8 cellular contexts compared by ENCODE assay signal in genomic region chr15:89243691-89244511, GRCh38. TPM values are rescaled to one million over a fixed set of nuclear protein-coding genes. Genes with fewer than 3 reads are reported as not detected.
DNase-seq lines count a peak whose midpoint lies in the region; ATAC-seq lines count a peak whose summit lies in the region.

Gene FANCI, plus strand, starts transcription at chr15:89243979. Its CDS starts 3,669 bp downstream, at chr15:89247648.

- peak; percentile 97 for ATAC-seq in GM18498 (IDR thresholded peaks at IDR 0.05; ENCODE audit: unreplicated experiment)
- peak; percentile 94 for ATAC-seq in HG02938 (IDR thresholded peaks at IDR 0.05; ENCODE audit: unreplicated experiment)
- peak; percentile 98 for ATAC-seq in T-helper 17 cell
- ATAC-seq in right cardiac atrium: peak; percentile 99
- peak; percentile 98 for ATAC-seq in aorta (ENCODE audit: low FRiP score)

- H3K27me3 Mint-ChIP-seq in T-helper 17 cell: peaks cover under 1% of the 10 kb centered on the region

- no peaks in the 10 kb centered on the region for H3K36me3 ChIP-seq in aorta (ENCODE audit: control insufficient read depth in 1 of 2, insufficient read depth in 2 of 2, low read length in 1 of 2)

- WGBS in right cardiac atrium: under 1% methylated on average over 66 of the region's 66 CpGs
- WGBS in aorta, 2 donors: 0% methylated on average over 60 to 66 of the region's 66 CpGs

- peaks cover 3% of the 10 kb centered on the region for H3K36me3 Mint-ChIP-seq in T-helper 17 cell (ENCODE audit: low read depth)

- H3K4me1 Mint-ChIP-seq in T-helper 17 cell: peaks cover 27% of the 10 kb centered on the region

- H3K27ac ChIP-seq in right cardiac atrium (ENCODE audit: low read length): no peak within 1 kb of the TSS
- H3K27ac ChIP-seq in aorta (ENCODE audit: low read depth in 1 of 2, low read length in 2 of 2): no peak within 1 kb of the TSS

- H3K27me3 ChIP-seq in right cardiac atrium (ENCODE audit: control insufficient read depth, insufficient read depth) (no peaks in the 10 kb centered on the region), aorta (ENCODE audit: control insufficient read depth in 1 of 2, insufficient read depth in 2 of 2, low read length in 1 of 2) (no peaks in the 10 kb centered on the region)

- peaks cover 2% of the 10 kb centered on the region for H3K4me1 ChIP-seq in right cardiac atrium (ENCODE audit: control insufficient read depth, insufficient read depth, low read length)
- H3K4me1 ChIP-seq in aorta (ENCODE audit: control insufficient read depth in 1 of 2, insufficient read depth in 2 of 2, low read length in 2 of 2): no peaks in the 10 kb centered on the region

- H3K27ac Mint-ChIP-seq in T-helper 17 cell: peak within 1 kb of the TSS; percentile 84

- H3K4me3 ChIP-seq in right cardiac atrium (ENCODE audit: low read length) (peak within 1 kb of the TSS; percentile 51), aorta (ENCODE audit: low read length in 2 of 2) (peak within 1 kb of the TSS; percentile 37 to 71)

- H3K9me3 ChIP-seq in T-helper 17 cell (ENCODE audit: control insufficient read depth, low read length, poor library complexity, severe bottlenecking): no peaks in the 10 kb centered on the region
- H3K9me3 ChIP-seq in right cardiac atrium (ENCODE audit: control insufficient read depth, low read length): no peaks in the 10 kb centered on the region
- H3K9me3 ChIP-seq in aorta (ENCODE audit: control insufficient read depth, low read length): no peaks in the 10 kb centered on the region

- peak; percentile 86 for DNase-seq in NCI-H1694 treated with DMSO at 0.1 percent for 48 hours (lab: John Stamatoyannopoulos, UW)
- peak; percentile 89 to 97 (median 91) for DNase-seq in T-helper 17 cell
- peak; percentile 46 to 96 (median 89) for DNase-seq in anterior cingulate cortex (lab: John Stamatoyannopoulos, UW)
- peak; percentile 96 to 98 (median 98) for DNase-seq in right cardiac atrium
- DNase-seq in putamen (ENCODE audit: low spot score): peak; percentile 92
- DNase-seq in aorta: peak; percentile 96 to 99

- peak within 1 kb of the TSS; percentile 97 for H3K4me3 Mint-ChIP-seq in T-helper 17 cell

- intact Hi-C loops in right cardiac atrium (cut with DNase I) (no loop called here), aorta (cut with DNase I) (loop anchor here in 1 of 2 donors (2.0 kb wide), 1 partner anchor 37 kb away; no protein-coding TSS in a partner anchor)

RNA-seq across cellular contexts. Expression of gene FANCI, which starts in this region (rescaled TPM):
- total RNA-seq in T-helper 17 cell (10 to 100 TPM; 12.5 to 15.2 TPM), right cardiac atrium (1 to 10 TPM; 3.2 to 4.6 (median 4.3) TPM), aorta (1 to 10 TPM; 6.2 to 9.1 TPM)
- polyA plus RNA-seq in right cardiac atrium (1.1 TPM), aorta (1 to 10 TPM; 1.3 to 3.8 TPM)
